In genomic region chr6:47631248-47632196, GRCh38 we compare ENCODE assay signal across 8 cellular contexts.
DNase-seq lines count a peak whose midpoint lies in the region; ATAC-seq and TF ChIP-seq lines count a peak whose summit lies in the region.

No MANE protein-coding gene starts in this region.

- H3K4me3 Mint-ChIP-seq in activated T-cell treated with anti-CD3 and anti-CD28 coated beads, Interleukin-2, amount 50 U/mL, for 72 hours = no peak overlapping the region

- H3K4me1 ChIP-seq in A673 (ENCODE audit: insufficient read depth, low read length, poor library complexity, severe bottlenecking) = peaks cover 14% of the 10 kb centered on the region
- peaks cover 0 to 39% (median 17%) of the 10 kb centered on the region in 9 donors for H3K4me1 ChIP-seq in heart right ventricle
- peaks cover 4 to 7% of the 10 kb centered on the region in 2 donors for H3K4me1 ChIP-seq in gastrocnemius medialis

- peak; percentile 66 for TF ChIP-seq CTCF in A673 (conservative IDR thresholded peaks at IDR 0.05; ENCODE audit: low read depth, low read length)
- peak; percentile 54 for TF ChIP-seq CTCF in GM12864 (IDR thresholded peaks at IDR 0.05; ENCODE audit: low read depth, low read length, missing control alignments)
- peak; percentile 58 to 85 (median 75) for TF ChIP-seq CTCF in heart right ventricle (IDR thresholded peaks at IDR 0.05)
- TF ChIP-seq CTCF in gastrocnemius medialis (IDR thresholded peaks at IDR 0.05 in 4 of 5, conservative IDR thresholded peaks at IDR 0.05 in 1 of 5) = peak; percentile 48 to 83 (median 61)

- in situ Hi-C loops in gastrocnemius medialis (cut with MboI; ENCODE audit: low sequenced_read_pairs in 4 of 4) = loop anchor here in 3 of 4 donors (5.0 to 10.0 kb wide), 4 partner anchors 106 to 151 kb away; partner anchors contain the start of gene OPN5 (in 1 of the 3)

- POLR2A ChIA-PET in A673 (lab: Charles Lee; ENCODE audit: low non-redundant PET) = no interaction called here

- DNase-seq in A673 (ENCODE audit: low spot score) (peak; percentile 77), GM12864 (ENCODE audit: low read depth) (peak; percentile 22), NCI-H2196 (lab: John Stamatoyannopoulos, UW; ENCODE audit: unreplicated experiment) (peak; percentile 66), heart right ventricle (no peak), gastrocnemius medialis (no peak)
- DNase-seq in activated T-cell treated with anti-CD3 and anti-CD28 coated beads, Interleukin-2, amount 50 U/mL, for 72 hours = no peak

- TF ChIP-seq POLR2A in gastrocnemius medialis (IDR thresholded peaks at IDR 0.05) = no peak

- H3K9me3 ChIP-seq in A673 (ENCODE audit: low read depth, low read length, poor library complexity, severe bottlenecking) (no peaks in the 10 kb centered on the region), heart right ventricle (peaks cover 0 to 4% (median 0%) of the 10 kb centered on the region in 11 donors), gastrocnemius medialis (no peaks in the 10 kb centered on the region)

- H3K36me3 ChIP-seq in A673 (ENCODE audit: insufficient read depth, low read length, poor library complexity, severe bottlenecking) (no peaks in the 10 kb centered on the region), heart right ventricle (peaks cover 0 to under 1% (median 0%) of the 10 kb centered on the region in 9 donors), gastrocnemius medialis (no peaks in the 10 kb centered on the region)

- 43 to 49% methylated on average over 9 of the region's 9 CpGs for WGBS in heart right ventricle, 2 donors

- H3K27me3 ChIP-seq in A673 (replicated peaks; ENCODE audit: insufficient read depth, low read depth, low read length, poor library complexity) (no peaks in the 10 kb centered on the region), heart right ventricle (no peaks in the 10 kb centered on the region), gastrocnemius medialis (no peaks in the 10 kb centered on the region)

- H3K9me3 Mint-ChIP-seq in activated T-cell treated with anti-CD3 and anti-CD28 coated beads, Interleukin-2, amount 50 U/mL, for 72 hours = no peaks in the 10 kb centered on the region

- peak; percentile 68 for ATAC-seq in HG02885 (IDR thresholded peaks at IDR 0.05; ENCODE audit: poor library complexity, unreplicated experiment)
- peak; percentile 36 to 51 for ATAC-seq in activated T-cell treated with anti-CD3 and anti-CD28 coated beads, Interleukin-2, amount 50 U/mL, for 72 hours (replicated peaks in 1 of 2)
- peak; percentile 55 to 87 (median 70) for ATAC-seq in heart right ventricle
- peak; percentile 68 to 79 for ATAC-seq in gastrocnemius medialis
- ATAC-seq in HG03025 (IDR thresholded peaks at IDR 0.05; ENCODE audit: low FRiP score, unreplicated experiment) = no peak

- CTCF ChIA-PET in A673 (lab: Charles Lee) = interaction anchor here (0.9 to 1.5 kb wide), 6 partner anchors 103 to 1778 kb away, joined by 3 to 29 read pairs (median 4); no protein-coding TSS in a partner anchor

- BruUV-seq in A673 (replicated peaks; lab: Mats Ljungman, UMichigan) = no TSS peak

- peaks cover 11% of the 10 kb centered on the region for H3K4me1 Mint-ChIP-seq in activated T-cell treated with anti-CD3 and anti-CD28 coated beads, Interleukin-2, amount 50 U/mL, for 72 hours (ENCODE audit: low read depth)

- no peaks in the 10 kb centered on the region for H3K36me3 Mint-ChIP-seq in activated T-cell treated with anti-CD3 and anti-CD28 coated beads, Interleukin-2, amount 50 U/mL, for 72 hours (ENCODE audit: insufficient read depth in 2 of 2)

- no peaks in the 10 kb centered on the region for H3K27me3 Mint-ChIP-seq in activated T-cell treated with anti-CD3 and anti-CD28 coated beads, Interleukin-2, amount 50 U/mL, for 72 hours (ENCODE audit: low read depth)

- intact Hi-C loops in A673 (cut with micrococcal nuclease; ENCODE audit: unreplicated experiment) = loop anchor here (1.0 to 2.0 kb wide), 2 partner anchors 103 to 149 kb away; no protein-coding TSS in a partner anchor
- intact Hi-C loops in heart right ventricle (cut with DNase I) = loop anchor here (1.0 to 10.0 kb wide), 13 partner anchors 101 to 1136 kb away; partner anchors contain the start of gene OPN5 (in 3 of the 10)
- intact Hi-C loops in gastrocnemius medialis (cut with DNase I; ENCODE audit: low total_unique reads) = loop anchor here (1.0 to 2.0 kb wide), 2 partner anchors 103 to 149 kb away; no protein-coding TSS in a partner anchor

- H3K27ac Mint-ChIP-seq in activated T-cell treated with anti-CD3 and anti-CD28 coated beads, Interleukin-2, amount 50 U/mL, for 72 hours = no peak overlapping the region

- H3K4me3 ChIP-seq in A673 (ENCODE audit: low read depth, low read length, poor library complexity, severe bottlenecking) (no peak overlapping the region), GM12864 (ENCODE audit: low read depth, low read length) (no peak overlapping the region), heart right ventricle (no peak overlapping the region), gastrocnemius medialis (no peak overlapping the region)

- no peak overlapping the region for H3K27ac ChIP-seq in A673 (ENCODE audit: low read depth, low read length, poor library complexity, severe bottlenecking)
- peak overlapping the region in 3 of 10 donors; percentile 31 to 65 (median 47) for H3K27ac ChIP-seq in heart right ventricle
- H3K27ac ChIP-seq in gastrocnemius medialis = peak overlapping the region in 3 of 4 donors; percentile 27 to 34 (median 34)

Comparison
In these comparisons a context has a peak if more than half of its experiments do, and no peak if none do; other contexts are left out.
1. DNase-seq: peak in A673 (single experiment), GM12864 (single experiment) and NCI-H2196 (single experiment); none in activated T-cell treated with anti-CD3 and anti-CD28 coated beads, Interleukin-2, amount 50 U/mL, for 72 hours (0 of 2), heart right ventricle (0 of 2) and gastrocnemius medialis (0 of 2).
2. Peak in every context shown above with its lines, with median percentiles within 50 percentile points of each other: CTCF ChIP-seq.